14 cellular contexts compared by ENCODE assay signal in the genomic region with DNA sequence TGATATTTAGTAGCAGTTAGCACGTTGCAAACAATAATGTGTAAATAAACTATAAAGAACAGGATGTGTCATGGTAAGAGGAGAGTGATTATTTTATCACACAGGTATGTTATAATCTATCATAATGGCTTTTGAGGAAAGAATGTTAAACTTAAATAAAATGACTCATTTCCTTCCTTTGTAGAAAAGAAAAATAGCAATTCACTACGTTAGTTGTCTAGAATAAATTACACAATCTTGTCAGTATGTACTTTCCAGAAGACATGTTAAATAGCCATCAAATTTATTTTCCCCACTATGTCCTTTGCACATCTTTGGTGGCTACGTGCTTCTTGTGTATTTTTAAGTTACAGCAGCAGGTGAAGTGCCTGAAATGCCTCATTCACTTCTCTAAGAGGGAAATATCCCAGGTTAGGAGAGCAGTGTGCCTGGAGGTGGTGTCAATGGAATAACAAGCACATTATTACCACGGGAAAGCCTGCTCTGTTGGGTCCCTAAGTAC.
A peak's percentile ranks its signal among the peaks of the same experiment; 100 is the strongest.
DNase-seq lines count a peak whose midpoint lies in the region; ATAC-seq, FAIRE-seq and TF ChIP-seq lines count a peak whose summit lies in the region.
"Had no signal": no experiment of that assay in that cellular context is flagged by ENCODE, and none has a peak within 500 bp of the region (broad histone marks: within the 10 kb centered on the region; RNA-seq: fewer than 3 reads in every experiment).

No MANE protein-coding gene starts in this region.

- 35 to 40% methylated on average over 4 of the region's 4 CpGs for WGBS in pancreas, 2 donors

- H3K27me3 ChIP-seq in AG04450 (ENCODE audit: control insufficient read depth, insufficient read depth, low read length) = no peaks in the 10 kb centered on the region
- H3K27me3 ChIP-seq in pancreas = no peaks in the 10 kb centered on the region
- H3K27me3 ChIP-seq: esophagus squamous epithelium had no signal

- no peak for FAIRE-seq in HTR-8/SVneo (lab: Jason Lieb, UNC)
- FAIRE-seq in pancreas (lab: Jason Lieb, UNC) = no peak

- DNase-seq in AG04450 (ENCODE audit: low read depth, low spot score) (no peak), HTR-8/SVneo (ENCODE audit: insufficient read length, low spot score) (peak; percentile 13), glomerular visceral epithelial cell (ENCODE audit: extremely low spot score) (peak; percentile 7), pancreas (no peak), HuH-7 (ENCODE audit: low spot score) (no peak)
- DNase-seq in effector CD4-positive, alpha-beta T cell = no peak
- DNase-seq in activated CD8-positive, alpha-beta memory T cell treated with anti-CD3 and anti-CD28 coated beads, Interleukin-2, amount 50 U/mL, for 4 hours = no peak
- DNase-seq: activated gamma-delta T cell; AML-193; DND-41; esophagus squamous epithelium; KBM-7; stimulated activated CD4-positive, alpha-beta T cell treated with anti-CD3 and anti-CD28 coated beads, Interleukin-2, amount 100 ng/mL, for 24 hours had no signal

- ATAC-seq in SK-N-SH treated with all-trans-retinoic acid at 6 μM for 48 hours (peak; percentile 77), pancreas (no peak)

- H3K4me1 ChIP-seq in pancreas = no peaks in the 10 kb centered on the region
- H3K4me1 ChIP-seq: esophagus squamous epithelium had no signal

- TF ChIP-seq CTCF in AG04450 (IDR thresholded peaks at IDR 0.05; ENCODE audit: low read depth, low read length) = no peak
- TF ChIP-seq CTCF in pancreas (IDR thresholded peaks at IDR 0.05) = no peak

- H3K4me3 ChIP-seq in AG04450 (ENCODE audit: low read depth, low read length) = no peak overlapping the region
- no peak overlapping the region for H3K4me3 ChIP-seq in pancreas
- H3K4me3 ChIP-seq: esophagus squamous epithelium had no signal

- intact Hi-C loops in pancreas (cut with DNase I) = no loop called here

- POLR2A ChIA-PET in AG04450 (lab: Yijun Ruan, JAX) = no interaction called here

- no peaks in the 10 kb centered on the region for H3K36me3 ChIP-seq in pancreas
- H3K36me3 ChIP-seq: esophagus squamous epithelium had no signal

- H3K9me3 ChIP-seq in AG04450 (ENCODE audit: control insufficient read depth, insufficient read depth, low read length) (peaks cover 5% of the 10 kb centered on the region), pancreas (no peaks in the 10 kb centered on the region)
- H3K9me3 ChIP-seq: esophagus squamous epithelium had no signal

- H3K27ac ChIP-seq in AG04450 (ENCODE audit: low read depth, low read length) (peak overlapping the region; percentile 25), pancreas (no peak overlapping the region)
- H3K27ac ChIP-seq: esophagus squamous epithelium had no signal

- CTCF ChIA-PET in AG04450 (lab: Charles Lee) = no interaction called here

TF ChIP-seq in SK-N-SH treated with all-trans-retinoic acid at 6 μM for 48 hours, 23 proteins besides CTCF, POLR2A, EP300 and RAD21:
- peak; percentile 81 for TF ChIP-seq CREB5 (CRISPR knock-in tag; IDR thresholded peaks at IDR 0.05; ENCODE audit: low read depth)
- TF ChIP-seq TCF4 (CRISPR knock-in tag; IDR thresholded peaks at IDR 0.05; ENCODE audit: borderline replicate concordance) = no peak
- TF ChIP-seq ZC3H10 (CRISPR knock-in tag; IDR thresholded peaks at IDR 0.05) = 0 out of 2 replicates have a peak, but pooled peaks have one; percentile 41
- no peak for TF ChIP-seq ARNTL (CRISPR knock-in tag; IDR thresholded peaks at IDR 0.05; ENCODE audit: borderline replicate concordance, low read depth)
- no peak for TF ChIP-seq ZFP30 (CRISPR knock-in tag; IDR thresholded peaks at IDR 0.05)
- TF ChIP-seq ZNF70 (CRISPR knock-in tag; IDR thresholded peaks at IDR 0.05) = no peak
- peak; percentile 80; the same call in 1 of the 2 replicates for TF ChIP-seq TOX (CRISPR knock-in tag; IDR thresholded peaks at IDR 0.05; ENCODE audit: borderline replicate concordance)
- no peak for TF ChIP-seq ZNF565 (CRISPR knock-in tag; conservative IDR thresholded peaks at IDR 0.05; ENCODE audit: low read depth)
- TF ChIP-seq ZNF8 (CRISPR knock-in tag; IDR thresholded peaks at IDR 0.05) = 0 out of 2 replicates have a peak, but pooled peaks have one; percentile 25
- peak; percentile 98 for TF ChIP-seq ISL1 (CRISPR knock-in tag; IDR thresholded peaks at IDR 0.05)
- TF ChIP-seq GLIS3 (CRISPR knock-in tag; IDR thresholded peaks at IDR 0.05) = no peak
- TF ChIP-seq SNAI2 (CRISPR knock-in tag; IDR thresholded peaks at IDR 0.05) = no peak
- TF ChIP-seq POU6F1 (CRISPR knock-in tag; IDR thresholded peaks at IDR 0.05; ENCODE audit: borderline replicate concordance, low read depth) = no peak
- no peak; the same call in 1 of the 2 replicates for TF ChIP-seq PATZ1 (CRISPR knock-in tag; IDR thresholded peaks at IDR 0.05; ENCODE audit: borderline replicate concordance)
- TF ChIP-seq ESRRG (CRISPR knock-in tag; IDR thresholded peaks at IDR 0.05) = no peak
TF ChIP-seq in SK-N-SH treated with all-trans-retinoic acid at 6 μM for 48 hours: peak in this region for 5.

Comparison
In these comparisons a context has a peak if more than half of its experiments do, and no peak if none do; other contexts are left out.
1. DNase-seq: peak in HTR-8/SVneo (single experiment) and glomerular visceral epithelial cell (single experiment); none in AG04450 (single experiment), effector CD4-positive, alpha-beta T cell (single experiment), pancreas (0 of 6), activated CD8-positive, alpha-beta memory T cell treated with anti-CD3 and anti-CD28 coated beads, Interleukin-2, amount 50 U/mL, for 4 hours (single experiment) and HuH-7 (single experiment).